ENCODE assay signal across 8 cellular contexts in the genomic region with DNA sequence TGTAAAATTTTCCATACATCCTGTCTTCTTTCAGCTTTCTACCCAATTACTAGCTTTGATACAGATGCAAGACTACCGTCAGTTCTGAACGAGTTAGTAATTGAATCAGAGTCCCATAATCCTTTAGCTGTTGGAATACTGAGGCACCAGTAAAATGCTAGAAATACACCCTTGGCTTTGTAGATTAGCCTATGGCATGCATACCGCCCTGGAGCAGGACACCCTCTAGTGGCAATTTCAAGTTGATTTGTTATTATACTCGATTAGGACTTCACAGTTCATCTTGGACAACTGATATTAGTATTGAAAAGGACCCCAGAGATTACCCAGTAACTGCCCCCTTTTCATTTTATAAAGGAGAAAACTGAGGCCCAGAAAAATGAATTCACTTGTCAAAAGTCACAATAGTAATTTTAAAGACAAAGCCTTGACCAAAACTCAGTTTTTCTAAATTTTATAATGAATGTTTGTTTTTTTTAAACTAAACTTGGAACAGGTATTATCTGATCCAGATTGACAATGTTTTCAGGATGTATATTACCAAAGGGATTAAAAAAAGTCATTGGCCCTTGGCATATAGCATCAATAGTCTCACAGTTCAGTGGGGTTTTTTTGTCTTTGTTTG. TPM values are rescaled to one million over a fixed set of nuclear protein-coding genes. Genes with fewer than 3 reads are reported as not detected.
A peak's percentile ranks its signal among the peaks of the same experiment; 100 is the strongest.
DNase-seq lines count a peak whose midpoint lies in the region; ATAC-seq, FAIRE-seq and TF ChIP-seq lines count a peak whose summit lies in the region.

No MANE protein-coding gene starts in this region.

- WGBS in smooth muscle cell (ENCODE audit: low lambda C conversion rate): 51% methylated on average over 4 of the region's 4 CpGs

- H3K27me3 ChIP-seq in astrocyte (ENCODE audit: insufficient read depth, low read length): no peaks in the 10 kb centered on the region
- H3K27me3 ChIP-seq in smooth muscle cell (ENCODE audit: low read depth): no peaks in the 10 kb centered on the region

- H3K4me1 Mint-ChIP-seq in astrocyte (ENCODE audit: low read depth, unreplicated experiment): peaks cover 8% of the 10 kb centered on the region

- peaks cover 68% of the 10 kb centered on the region for H3K79me2 ChIP-seq in astrocyte (ENCODE audit: insufficient read depth, low read length)
- peaks cover 92% of the 10 kb centered on the region for H3K79me2 ChIP-seq in smooth muscle cell (ENCODE audit: low read depth)

- peaks cover 46% of the 10 kb centered on the region for H4K20me1 ChIP-seq in astrocyte (ENCODE audit: insufficient read depth, low read length)
- peaks cover 97% of the 10 kb centered on the region for H4K20me1 ChIP-seq in smooth muscle cell (ENCODE audit: low read depth)

- H3K36me3 ChIP-seq in astrocyte (ENCODE audit: insufficient read depth, low read length) (no peaks in the 10 kb centered on the region), smooth muscle cell (ENCODE audit: low read depth) (no peaks in the 10 kb centered on the region)

- H3K4me3 Mint-ChIP-seq in astrocyte (ENCODE audit: unreplicated experiment): no peak overlapping the region

- peak; percentile 68 for ATAC-seq in GM18858 (IDR thresholded peaks at IDR 0.05; ENCODE audit: unreplicated experiment)
- no peak for ATAC-seq in GM21528 (IDR thresholded peaks at IDR 0.05; ENCODE audit: low FRiP score, unreplicated experiment)

- no peak overlapping the region for H3K27ac Mint-ChIP-seq in astrocyte (ENCODE audit: unreplicated experiment)

- TF ChIP-seq RAD21 in Ishikawa (IDR thresholded peaks at IDR 0.05; ENCODE audit: low read depth): peak; percentile 74

- peaks cover 6% of the 10 kb centered on the region for H3K36me3 Mint-ChIP-seq in astrocyte (ENCODE audit: low read depth, unreplicated experiment)

- FAIRE-seq in astrocyte (lab: Jason Lieb, UNC): peak; percentile 77

- no peak overlapping the region for H2AFZ ChIP-seq in astrocyte (ENCODE audit: low read depth, low read length)
- no peak overlapping the region for H2AFZ ChIP-seq in smooth muscle cell (ENCODE audit: low read depth)

- no peaks in the 10 kb centered on the region for H3K27me3 Mint-ChIP-seq in astrocyte (ENCODE audit: low read depth, unreplicated experiment)

- DNase-seq in Ammon's horn (ENCODE audit: low spot score) (peak; percentile 83), RKO (ENCODE audit: low spot score) (peak; percentile 75), astrocyte (ENCODE audit: low read depth) (peak; percentile 43), hepatic stellate cell (ENCODE audit: low spot score) (peak; percentile 42), smooth muscle cell (lab: John Stamatoyannopoulos, UW; ENCODE audit: unreplicated experiment) (no peak)

- H3K9me3 ChIP-seq in astrocyte (ENCODE audit: insufficient read depth, low read depth, low read length): no peaks in the 10 kb centered on the region
- H3K9me3 ChIP-seq in smooth muscle cell (replicated peaks; ENCODE audit: low read depth): no peaks in the 10 kb centered on the region

- H3K9ac ChIP-seq in astrocyte (ENCODE audit: low read length) (no peak overlapping the region), smooth muscle cell (ENCODE audit: low read depth) (no peak overlapping the region)

- TF ChIP-seq CTCF in astrocyte (IDR thresholded peaks at IDR 0.05; ENCODE audit: insufficient read depth, low read depth, low read length): peak; percentile 65
- peak; percentile 59 for TF ChIP-seq CTCF in smooth muscle cell (IDR thresholded peaks at IDR 0.05; ENCODE audit: borderline replicate concordance, insufficient read depth, poor library complexity, severe bottlenecking)

- TF ChIP-seq EP300 in Ishikawa (IDR thresholded peaks at IDR 0.05; ENCODE audit: borderline replicate concordance): no peak

- H3K9me3 Mint-ChIP-seq in astrocyte (ENCODE audit: unreplicated experiment): no peaks in the 10 kb centered on the region

- no peaks in the 10 kb centered on the region for H3K4me1 ChIP-seq in astrocyte (ENCODE audit: insufficient read depth, low read length)
- H3K4me1 ChIP-seq in smooth muscle cell (ENCODE audit: low read depth): no peaks in the 10 kb centered on the region

- no peak overlapping the region for H3K4me2 ChIP-seq in astrocyte (ENCODE audit: low read length)
- H3K4me2 ChIP-seq in smooth muscle cell: no peak overlapping the region

- H3F3A ChIP-seq in smooth muscle cell (ENCODE audit: low read depth): peaks cover 4% of the 10 kb centered on the region

- H3K27ac ChIP-seq in astrocyte (ENCODE audit: low read depth, low read length) (no peak overlapping the region), smooth muscle cell (ENCODE audit: low read depth) (no peak overlapping the region)

- H3K4me3 ChIP-seq in astrocyte (ENCODE audit: insufficient read depth, low read depth, low read length): no peak overlapping the region
- H3K4me3 ChIP-seq in smooth muscle cell: no peak overlapping the region

TF ChIP-seq in Ishikawa, 13 proteins besides CTCF, POLR2A, EP300 and RAD21:
- TF ChIP-seq, protein P1, sequence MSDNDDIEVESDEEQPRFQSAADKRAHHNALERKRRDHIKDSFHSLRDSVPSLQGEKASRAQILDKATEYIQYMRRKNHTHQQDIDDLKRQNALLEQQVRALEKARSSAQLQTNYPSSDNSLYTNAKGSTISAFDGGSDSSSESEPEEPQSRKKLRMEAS (IDR thresholded peaks at IDR 0.05): no peak
- TF ChIP-seq CEBPB (IDR thresholded peaks at IDR 0.05) (no peak), CREB1 (IDR thresholded peaks at IDR 0.05; ENCODE audit: low read depth) (no peak), TEAD4 (IDR thresholded peaks at IDR 0.05) (no peak), YY1 (IDR thresholded peaks at IDR 0.05; ENCODE audit: low read depth) (no peak), EGR1 (IDR thresholded peaks at IDR 0.05) (no peak), TAF1 (IDR thresholded peaks at IDR 0.05; ENCODE audit: low read depth) (no peak), FOXM1 (IDR thresholded peaks at IDR 0.05; ENCODE audit: borderline replicate concordance, low read depth) (no peak), ZBTB7A (IDR thresholded peaks at IDR 0.05; ENCODE audit: low read depth) (no peak), NFIC (IDR thresholded peaks at IDR 0.05) (no peak)
- TF ChIP-seq, protein P2, sequence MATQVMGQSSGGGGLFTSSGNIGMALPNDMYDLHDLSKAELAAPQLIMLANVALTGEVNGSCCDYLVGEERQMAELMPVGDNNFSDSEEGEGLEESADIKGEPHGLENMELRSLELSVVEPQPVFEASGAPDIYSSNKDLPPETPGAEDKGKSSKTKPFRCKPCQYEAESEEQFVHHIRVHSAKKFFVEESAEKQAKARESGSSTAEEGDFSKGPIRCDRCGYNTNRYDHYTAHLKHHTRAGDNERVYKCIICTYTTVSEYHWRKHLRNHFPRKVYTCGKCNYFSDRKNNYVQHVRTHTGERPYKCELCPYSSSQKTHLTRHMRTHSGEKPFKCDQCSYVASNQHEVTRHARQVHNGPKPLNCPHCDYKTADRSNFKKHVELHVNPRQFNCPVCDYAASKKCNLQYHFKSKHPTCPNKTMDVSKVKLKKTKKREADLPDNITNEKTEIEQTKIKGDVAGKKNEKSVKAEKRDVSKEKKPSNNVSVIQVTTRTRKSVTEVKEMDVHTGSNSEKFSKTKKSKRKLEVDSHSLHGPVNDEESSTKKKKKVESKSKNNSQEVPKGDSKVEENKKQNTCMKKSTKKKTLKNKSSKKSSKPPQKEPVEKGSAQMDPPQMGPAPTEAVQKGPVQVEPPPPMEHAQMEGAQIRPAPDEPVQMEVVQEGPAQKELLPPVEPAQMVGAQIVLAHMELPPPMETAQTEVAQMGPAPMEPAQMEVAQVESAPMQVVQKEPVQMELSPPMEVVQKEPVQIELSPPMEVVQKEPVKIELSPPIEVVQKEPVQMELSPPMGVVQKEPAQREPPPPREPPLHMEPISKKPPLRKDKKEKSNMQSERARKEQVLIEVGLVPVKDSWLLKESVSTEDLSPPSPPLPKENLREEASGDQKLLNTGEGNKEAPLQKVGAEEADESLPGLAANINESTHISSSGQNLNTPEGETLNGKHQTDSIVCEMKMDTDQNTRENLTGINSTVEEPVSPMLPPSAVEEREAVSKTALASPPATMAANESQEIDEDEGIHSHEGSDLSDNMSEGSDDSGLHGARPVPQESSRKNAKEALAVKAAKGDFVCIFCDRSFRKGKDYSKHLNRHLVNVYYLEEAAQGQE (IDR thresholded peaks at IDR 0.05; ENCODE audit: low read depth): no peak
- TF ChIP-seq, protein P3, sequence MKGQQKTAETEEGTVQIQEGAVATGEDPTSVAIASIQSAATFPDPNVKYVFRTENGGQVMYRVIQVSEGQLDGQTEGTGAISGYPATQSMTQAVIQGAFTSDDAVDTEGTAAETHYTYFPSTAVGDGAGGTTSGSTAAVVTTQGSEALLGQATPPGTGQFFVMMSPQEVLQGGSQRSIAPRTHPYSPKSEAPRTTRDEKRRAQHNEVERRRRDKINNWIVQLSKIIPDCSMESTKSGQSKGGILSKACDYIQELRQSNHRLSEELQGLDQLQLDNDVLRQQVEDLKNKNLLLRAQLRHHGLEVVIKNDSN (IDR thresholded peaks at IDR 0.05): no peak
TF ChIP-seq in Ishikawa: peak in this region for 0.

RNA-seq across cellular contexts. Expression of a gene that starts 46.1 kb away (rescaled TPM):
- 10.3 TPM in 2 replicates for total RNA-seq in astrocyte
- total RNA-seq in smooth muscle cell: 7.7 and 9.0 TPM in 2 replicates
- polyA plus RNA-seq in smooth muscle cell: 2.5 and 3.3 TPM in 2 replicates
